9 cellular contexts compared by ENCODE assay signal in the genomic region with DNA sequence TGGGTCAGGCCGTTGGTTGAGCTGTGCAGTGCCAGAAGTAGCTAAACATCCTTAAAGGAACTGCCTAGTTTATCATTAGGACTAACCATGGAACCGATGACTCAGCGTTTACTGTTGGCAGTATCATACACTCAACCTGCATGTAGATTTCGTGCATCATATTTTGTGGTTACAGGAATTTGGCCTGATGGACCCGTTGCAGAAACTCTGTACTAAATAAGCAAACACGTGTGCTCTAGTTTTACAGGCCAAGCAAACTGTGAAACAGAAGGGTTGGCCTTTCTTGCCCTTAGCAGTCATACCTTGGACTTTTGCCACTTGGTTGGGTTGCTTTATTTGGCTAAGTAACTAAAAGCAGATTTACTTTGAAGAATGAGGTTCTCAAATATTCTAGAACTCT. TPM values are rescaled to one million over a fixed set of nuclear protein-coding genes. Genes with fewer than 3 reads are reported as not detected.
DNase-seq lines count a peak whose midpoint lies in the region; ATAC-seq and TF ChIP-seq lines count a peak whose summit lies in the region.
"Had no signal": no experiment of that assay in that cellular context is flagged by ENCODE, and none has a peak within 500 bp of the region (broad histone marks: within the 10 kb centered on the region; RNA-seq: fewer than 3 reads in every experiment).

No MANE protein-coding gene starts in this region.

- H3K27me3 ChIP-seq in psoas muscle (ENCODE audit: insufficient read depth in 3 of 3, low read length in 2 of 3), result no peaks in the 10 kb centered on the region
- no peaks in the 10 kb centered on the region for H3K27me3 ChIP-seq in CD8-positive, alpha-beta T cell (ENCODE audit: insufficient read depth, low read length)

- peaks cover 23% of the 10 kb centered on the region for H3K4me1 ChIP-seq in psoas muscle
- H3K4me1 ChIP-seq in CD8-positive, alpha-beta T cell (ENCODE audit: insufficient read depth, low read length), result peaks cover 8% of the 10 kb centered on the region

- H3K4me3 ChIP-seq in SK-N-MC (no peak overlapping the region), fibroblast of pulmonary artery (replicated peaks; ENCODE audit: low read depth, low read length) (no peak overlapping the region), psoas muscle (no peak overlapping the region)
- H3K4me3 ChIP-seq in CD8-positive, alpha-beta T cell (ENCODE audit: low read depth, low read length), result no peak overlapping the region

- no peaks in the 10 kb centered on the region for H3K27me3 Mint-ChIP-seq in CD8-positive, alpha-beta T cell (ENCODE audit: low read depth)
- H3K27me3 Mint-ChIP-seq: dendritic cell treated with granulocyte-macrophage colony-stimulating factor and Interleukin-4, amounts not matched to agents 40 ng/mL and 50 ng/mL, for 4 days had no signal

- peaks cover 54% of the 10 kb centered on the region for H3K36me3 Mint-ChIP-seq in CD8-positive, alpha-beta T cell

- intact Hi-C loops in psoas muscle (cut with DNase I), result no loop called here
- intact Hi-C loops in CD8-positive, alpha-beta T cell (cut with DNase I, micrococcal nuclease), result loop anchor here in 1 of 2 experiments (10.0 kb wide), 1 partner anchor 245 kb away; no protein-coding TSS in a partner anchor

- peaks cover 10% of the 10 kb centered on the region for H3K4me1 Mint-ChIP-seq in CD8-positive, alpha-beta T cell (ENCODE audit: low read depth)

- 9 to 17% (median 14%) methylated on average over 6 of the region's 6 CpGs for WGBS in psoas muscle, 3 donors

- H3K27ac Mint-ChIP-seq in CD8-positive, alpha-beta T cell, result no peak overlapping the region
- H3K27ac Mint-ChIP-seq: dendritic cell treated with granulocyte-macrophage colony-stimulating factor and Interleukin-4, amounts not matched to agents 40 ng/mL and 50 ng/mL, for 4 days had no signal

- DNase-seq in Daoy (ENCODE audit: low read depth), result peak; percentile 94
- peak; percentile 20 for DNase-seq in SK-N-MC (ENCODE audit: low read depth, low spot score)
- DNase-seq in fibroblast of pulmonary artery (ENCODE audit: low read depth), result peak; percentile 98
- DNase-seq in psoas muscle, result peak in 1 of 2 donors; percentile 25
- no peak for DNase-seq in CD8-positive, alpha-beta T cell
- DNase-seq in activated effector memory CD4-positive, alpha-beta T cell treated with Interleukin-2 at 50 U/mL for 16 hours, result no peak
- DNase-seq in SKM-1 (lab: John Stamatoyannopoulos, UW; ENCODE audit: unreplicated experiment), result no peak
- DNase-seq in activated naive CD4-positive, alpha-beta T cell treated with Interleukin-2 at 50 U/mL for 16 hours, result no peak

- no peak overlapping the region for H3K9ac ChIP-seq in SK-N-MC (ENCODE audit: insufficient read length)

- no peaks in the 10 kb centered on the region for H3K36me3 ChIP-seq in SK-N-MC (ENCODE audit: insufficient read depth, low read length)
- H3K36me3 ChIP-seq in psoas muscle (ENCODE audit: insufficient read depth in 1 of 2, low read depth in 1 of 2), result peaks cover 0 to 38% of the 10 kb centered on the region in 2 donors
- no peaks in the 10 kb centered on the region for H3K36me3 ChIP-seq in CD8-positive, alpha-beta T cell (ENCODE audit: insufficient read depth, low read length)

- CTCF ChIA-PET in CD8-positive, alpha-beta T cell (lab: Charles Lee), result interaction anchor here (1.0 kb wide), 1 partner anchor 90 kb away, joined by 3 read pairs; no protein-coding TSS in a partner anchor

- TF ChIP-seq CTCF in fibroblast of pulmonary artery (IDR thresholded peaks at IDR 0.05; ENCODE audit: low read length, missing control alignments) (no peak), psoas muscle (IDR thresholded peaks at IDR 0.05) (no peak)
- no peak for TF ChIP-seq CTCF in CD8-positive, alpha-beta T cell (IDR thresholded peaks at IDR 0.05)

- H3K9me3 ChIP-seq in SK-N-MC (ENCODE audit: low read depth, low read length) (no peaks in the 10 kb centered on the region), psoas muscle (no peaks in the 10 kb centered on the region)
- no peaks in the 10 kb centered on the region for H3K9me3 ChIP-seq in CD8-positive, alpha-beta T cell (ENCODE audit: low read length)

- H3K27ac ChIP-seq in SK-N-MC (no peak overlapping the region), psoas muscle (peak overlapping the region; percentile 83)
- no peak overlapping the region for H3K27ac ChIP-seq in CD8-positive, alpha-beta T cell (ENCODE audit: low read depth, low read length)

- ATAC-seq in psoas muscle, result peak; percentile 94 to 96 (median 95)
- no peak for ATAC-seq in CD8-positive, alpha-beta T cell

- no peak overlapping the region for H3K4me3 Mint-ChIP-seq in CD8-positive, alpha-beta T cell
- H3K4me3 Mint-ChIP-seq: dendritic cell treated with granulocyte-macrophage colony-stimulating factor and Interleukin-4, amounts not matched to agents 40 ng/mL and 50 ng/mL, for 4 days had no signal

- no peaks in the 10 kb centered on the region for H3K9me3 Mint-ChIP-seq in CD8-positive, alpha-beta T cell
- H3K9me3 Mint-ChIP-seq: dendritic cell treated with granulocyte-macrophage colony-stimulating factor and Interleukin-4, amounts not matched to agents 40 ng/mL and 50 ng/mL, for 4 days had no signal

- POLR2A ChIA-PET in CD8-positive, alpha-beta T cell (lab: Charles Lee), result interaction anchor here (0.6 kb wide), 1 partner anchor 304 kb away, joined by 3 read pairs; no protein-coding TSS in a partner anchor

RNA-seq across cellular contexts. Expression of a gene that starts 35.6 kb away (rescaled TPM):
- 16.9 and 28.8 TPM in 2 replicates for total RNA-seq in Daoy (2014; rRNA removed; shearing (Covaris generic))
- total RNA-seq in psoas muscle, result 100 to 1,000 TPM in 2 of 4 donors, 10 to 100 TPM in 2; 77.5 to 135 (median 98.7) TPM
- polyA plus RNA-seq in psoas muscle, result 10 to 100 TPM; 20.4 to 53.1 (median 43.2) TPM
- 10 to 100 TPM; 31.2 to 33.6 TPM for total RNA-seq in CD8-positive, alpha-beta T cell

Comparison
In these comparisons a context has a peak if more than half of its experiments do, and no peak if none do; other contexts are left out.
1. DNase-seq: peak in Daoy (single experiment), SK-N-MC (single experiment) and fibroblast of pulmonary artery (single experiment); none in CD8-positive, alpha-beta T cell (0 of 7), activated effector memory CD4-positive, alpha-beta T cell treated with Interleukin-2 at 50 U/mL for 16 hours (single experiment), SKM-1 (single experiment) and activated naive CD4-positive, alpha-beta T cell treated with Interleukin-2 at 50 U/mL for 16 hours (single experiment).